In the genomic region with DNA sequence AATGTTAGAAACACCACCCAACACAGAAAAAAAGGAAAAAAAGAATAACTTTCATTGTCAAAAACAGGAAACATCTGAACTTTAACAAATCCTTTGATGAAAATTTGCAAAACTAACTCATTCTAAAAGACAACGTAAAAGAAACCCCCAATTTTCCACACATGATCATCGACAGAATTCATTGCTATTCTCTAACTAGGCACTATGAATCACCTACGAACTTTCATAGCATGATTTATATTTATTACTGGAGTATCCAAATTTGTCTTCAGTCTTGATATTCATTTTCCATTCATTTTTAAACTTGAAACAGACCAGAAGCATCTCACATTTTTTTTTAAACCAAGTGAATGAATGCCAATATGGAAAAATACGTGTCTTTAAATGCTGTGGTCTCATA, we compare ENCODE assay signal across 22 cellular contexts.
"Had no signal": no experiment of that assay in that cellular context is flagged by ENCODE, and none has a peak within 500 bp of the region (broad histone marks: within the 10 kb centered on the region; RNA-seq: fewer than 3 reads in every experiment).

No MANE protein-coding gene starts in this region.

- H3K9me3 ChIP-seq: lower lobe of right lung, right atrium auricular region, spleen, stomach, thyroid gland, upper lobe of left lung had no signal

- ATAC-seq: left lung, lower lobe of right lung, T-cell had no signal

- H3K27ac Mint-ChIP-seq: activated CD4-positive, alpha-beta memory T cell treated with anti-CD3 and anti-CD28 coated beads for 36 hours; activated naive CD8-positive, alpha-beta T cell treated with anti-CD3 and anti-CD28 coated beads, Interleukin-2, amount 10 ng/mL, durations not matched to agents 7 days and 5 days; activated T-helper 1 cell treated with anti-CD3 and anti-CD28 coated beads, Interleukin-12 subunit alpha, Interleukin-12 subunit beta, Interleukin-2, Interleukin-4 antibody, amounts not matched to agents 30 ng/mL and 10 ng/mL and 1 ng/mL, durations not matched to agents 14 hours and 24 hours and 36 hours; natural killer cell treated with Interleukin-12 subunit alpha and Interleukin-12 subunit beta and Interleukin-15 and Interleukin-18, amount 100 ng/mL, for 72 hours; T-cell had no signal

- H3K4me1 ChIP-seq: left lung, lower lobe of right lung, right atrium auricular region, stomach, thyroid gland, upper lobe of left lung had no signal

- H3K9me3 Mint-ChIP-seq: activated CD4-positive, alpha-beta memory T cell treated with anti-CD3 and anti-CD28 coated beads for 36 hours; activated naive CD8-positive, alpha-beta T cell treated with anti-CD3 and anti-CD28 coated beads, Interleukin-2, amount 10 ng/mL, durations not matched to agents 7 days and 5 days; activated T-helper 1 cell treated with anti-CD3 and anti-CD28 coated beads, Interleukin-12 subunit alpha, Interleukin-12 subunit beta, Interleukin-2, Interleukin-4 antibody, amounts not matched to agents 30 ng/mL and 10 ng/mL and 1 ng/mL, durations not matched to agents 14 hours and 24 hours and 36 hours; natural killer cell treated with Interleukin-12 subunit alpha and Interleukin-12 subunit beta and Interleukin-15 and Interleukin-18, amount 100 ng/mL, for 72 hours; T-cell had no signal

- H3K27ac ChIP-seq: brain microvascular endothelial cell, coronary artery, dorsolateral prefrontal cortex, left lung, lower lobe of right lung, right atrium auricular region, spleen, stomach, thyroid gland, upper lobe of left lung had no signal

- H3K36me3 Mint-ChIP-seq: activated CD4-positive, alpha-beta memory T cell treated with anti-CD3 and anti-CD28 coated beads for 36 hours; activated naive CD8-positive, alpha-beta T cell treated with anti-CD3 and anti-CD28 coated beads, Interleukin-2, amount 10 ng/mL, durations not matched to agents 7 days and 5 days; natural killer cell treated with Interleukin-12 subunit alpha and Interleukin-12 subunit beta and Interleukin-15 and Interleukin-18, amount 100 ng/mL, for 72 hours; T-cell had no signal

- DNase-seq: activated CD4-positive, alpha-beta memory T cell treated with anti-CD3 and anti-CD28 coated beads for 36 hours; activated CD4-positive, alpha-beta T cell treated with anti-CD3 and anti-CD28 coated beads for 4 hours; activated CD4-positive, CD25-positive, alpha-beta regulatory T cell; activated gamma-delta T cell; activated naive CD8-positive, alpha-beta T cell treated with anti-CD3 and anti-CD28 coated beads, Interleukin-2, amount 10 ng/mL, durations not matched to agents 7 days and 5 days; amniotic stem cell; brain microvascular endothelial cell; dorsolateral prefrontal cortex; effector memory CD4-positive, alpha-beta T cell; glutamatergic neuron; left lung; lower lobe of right lung; mesendoderm; spleen; stomach; T-cell; thyroid gland; upper lobe of left lung had no signal

- H3K4me3 ChIP-seq: coronary artery, dorsolateral prefrontal cortex, left lung, lower lobe of right lung, right atrium auricular region, spleen, stomach, thyroid gland, upper lobe of left lung had no signal

- H3K27me3 ChIP-seq: brain microvascular endothelial cell, left lung, right atrium auricular region, spleen, stomach, thyroid gland, upper lobe of left lung had no signal

- H3K36me3 ChIP-seq: brain microvascular endothelial cell, left lung, lower lobe of right lung, right atrium auricular region, spleen, stomach, thyroid gland, upper lobe of left lung had no signal

- H3K27me3 Mint-ChIP-seq: activated CD4-positive, alpha-beta memory T cell treated with anti-CD3 and anti-CD28 coated beads for 36 hours; activated naive CD8-positive, alpha-beta T cell treated with anti-CD3 and anti-CD28 coated beads, Interleukin-2, amount 10 ng/mL, durations not matched to agents 7 days and 5 days; T-cell had no signal

- H3K4me3 Mint-ChIP-seq: activated CD4-positive, alpha-beta memory T cell treated with anti-CD3 and anti-CD28 coated beads for 36 hours; activated naive CD8-positive, alpha-beta T cell treated with anti-CD3 and anti-CD28 coated beads, Interleukin-2, amount 10 ng/mL, durations not matched to agents 7 days and 5 days; activated T-helper 1 cell treated with anti-CD3 and anti-CD28 coated beads, Interleukin-12 subunit alpha, Interleukin-12 subunit beta, Interleukin-2, Interleukin-4 antibody, amounts not matched to agents 30 ng/mL and 10 ng/mL and 1 ng/mL, durations not matched to agents 14 hours and 24 hours and 36 hours; natural killer cell treated with Interleukin-12 subunit alpha and Interleukin-12 subunit beta and Interleukin-15 and Interleukin-18, amount 100 ng/mL, for 72 hours; T-cell had no signal
